In the genomic region with DNA sequence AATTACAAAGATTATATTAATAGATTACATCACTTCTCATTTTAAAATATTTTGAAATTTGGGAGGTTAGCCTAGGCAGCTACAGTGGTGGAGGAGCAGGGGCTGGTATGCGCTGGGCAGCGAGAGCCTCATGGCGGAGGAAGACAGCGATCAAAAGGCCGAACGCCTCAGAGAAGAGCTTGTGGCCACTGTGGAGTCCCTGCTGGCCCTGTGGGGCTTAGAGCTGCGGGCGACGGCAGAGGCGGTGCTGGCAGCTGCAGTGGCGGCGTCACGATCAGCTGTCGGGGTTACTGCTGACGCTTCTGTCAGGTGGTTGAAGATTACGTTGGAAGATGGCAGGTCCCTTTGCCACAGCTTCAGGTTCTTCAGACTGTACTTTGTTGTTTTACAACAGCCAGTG, we compare ENCODE assay signal across 1 cellular context.
A peak's percentile ranks its signal among the peaks of the same experiment; 100 is the strongest.
TF ChIP-seq lines count a peak whose summit lies in the region.

No MANE protein-coding gene starts in this region.

TF ChIP-seq in HepG2, 621 proteins besides CTCF, POLR2A, EP300 and RAD21 (continued from another document):
- no peak for TF ChIP-seq SIX4 (CRISPR knock-in tag; IDR thresholded peaks at IDR 0.05)
- TF ChIP-seq SNAPC2 (CRISPR knock-in tag; IDR thresholded peaks at IDR 0.05) = no peak
- TF ChIP-seq IRF2 (CRISPR knock-in tag; IDR thresholded peaks at IDR 0.05) = no peak
- TF ChIP-seq AGO2 (optimal IDR thresholded peaks at IDR 0.05; ENCODE audit: low read depth, low read length) = peak; percentile 87
- no peak for TF ChIP-seq ZNF30 (CRISPR knock-in tag; IDR thresholded peaks at IDR 0.05)
- no peak for TF ChIP-seq NFKBIZ (CRISPR knock-in tag; IDR thresholded peaks at IDR 0.05)
- TF ChIP-seq BRCA1 (CRISPR knock-in tag; IDR thresholded peaks at IDR 0.05) = no peak
